Comparison of ENCODE assay signal across 27 cellular contexts in the genomic region with DNA sequence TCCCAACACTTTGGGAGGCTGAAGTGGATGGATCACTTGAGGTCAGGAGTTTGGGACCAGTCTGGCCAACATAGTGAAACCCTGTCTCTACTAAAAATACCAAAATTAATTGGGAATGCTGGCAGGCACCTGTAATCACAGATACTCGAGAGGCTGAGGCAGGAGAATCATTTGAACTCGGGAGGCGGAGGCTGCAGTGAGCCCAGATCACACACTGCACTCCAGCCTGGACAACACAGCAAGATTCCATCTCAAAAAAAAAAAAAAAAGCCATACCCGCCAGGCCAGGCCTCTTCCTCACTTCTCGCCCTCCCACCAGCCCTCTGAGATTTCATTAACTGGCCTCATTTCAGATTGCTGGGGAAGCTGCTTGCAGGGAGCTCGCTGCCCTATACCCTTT. TPM values are rescaled to one million over a fixed set of nuclear protein-coding genes. Genes with fewer than 3 reads are reported as not detected.
DNase-seq lines count a peak whose midpoint lies in the region; ATAC-seq, FAIRE-seq and TF ChIP-seq lines count a peak whose summit lies in the region.
"Had no signal": no experiment of that assay in that cellular context is flagged by ENCODE, and none has a peak within 500 bp of the region (broad histone marks: within the 10 kb centered on the region; RNA-seq: fewer than 3 reads in every experiment).

No MANE protein-coding gene starts in this region.

- H3K27ac ChIP-seq in HepG2 (ENCODE audit: extremely low read length, insufficient read depth, low read length) (no peak overlapping the region), right lobe of liver (no peak overlapping the region), OCI-LY7 (ENCODE audit: low read depth, low read length, poor library complexity, severe bottlenecking) (peak overlapping the region; percentile 61)
- H3K27ac ChIP-seq: A549, KMS-11 had no signal

- H3K4me1 ChIP-seq in HepG2 (ENCODE audit: insufficient read depth, low read length) = peaks cover 7% of the 10 kb centered on the region
- no peaks in the 10 kb centered on the region for H3K4me1 ChIP-seq in right lobe of liver
- H3K4me1 ChIP-seq in OCI-LY7 (ENCODE audit: insufficient read depth, low read length, poor library complexity, severe bottlenecking) = peaks cover 71% of the 10 kb centered on the region
- no peaks in the 10 kb centered on the region for H3K4me1 ChIP-seq in mucosa of descending colon (ENCODE audit: low read depth)
- H3K4me1 ChIP-seq: A549, HAP-1 had no signal

- CTCF ChIA-PET in HepG2 (lab: Yijun Ruan, JAX; ENCODE audit: low intra/inter-chr PET ratio, low total read pairs) (no interaction called here), OCI-LY7 (lab: Charles Lee; ENCODE audit: unreplicated experiment) (no interaction called here)

- peaks cover 21 to 39% of the 10 kb centered on the region in 2 donors for H3K36me3 Mint-ChIP-seq in stimulated activated naive B cell treated with anti-CD40 and anti-IgM and Interleukin-4, amounts not matched to agents 10 μg/mL and 1 μg/mL and 100 μg/mL, for 72 hours

- H3K4me2 ChIP-seq in HepG2 (ENCODE audit: low read depth, low read length) (no peak overlapping the region), OCI-LY7 (ENCODE audit: low read length) (no peak overlapping the region)
- H3K4me2 ChIP-seq: A549, GM23338, KMS-11 had no signal

- no peak overlapping the region for H3K9ac ChIP-seq in HepG2 (ENCODE audit: insufficient read depth, low read depth, low read length)
- H3K9ac ChIP-seq: KMS-11 had no signal

- H3K4me3 ChIP-seq in HepG2 (replicated peaks in 1 of 3; ENCODE audit: insufficient read depth in 1 of 3, low read depth in 2 of 3, low read length in 3 of 3) (no peak overlapping the region), right lobe of liver (no peak overlapping the region), OCI-LY7 (ENCODE audit: low read depth, low read length, poor library complexity, severe bottlenecking) (no peak overlapping the region), mucosa of descending colon (no peak overlapping the region)
- H3K4me3 ChIP-seq: A549, GM23338, HAP-1 had no signal

- no peaks in the 10 kb centered on the region for H3K9me3 Mint-ChIP-seq in stimulated activated naive B cell treated with anti-CD40 and anti-IgM and Interleukin-4, amounts not matched to agents 10 μg/mL and 1 μg/mL and 100 μg/mL, for 72 hours
- H3K9me3 Mint-ChIP-seq: CD8-positive, alpha-beta T cell; GM23338 had no signal

- BruUV-seq in HepG2 (replicated peaks; lab: Mats Ljungman, UMichigan) = TSS peak; percentile 61
- no TSS peak for BruUV-seq in OCI-LY7 (replicated peaks; lab: Mats Ljungman, UMichigan)

- H3K27me3 ChIP-seq in HepG2 (ENCODE audit: control insufficient read depth in 1 of 2, insufficient read depth in 2 of 2, low read length in 2 of 2) (no peaks in the 10 kb centered on the region), right lobe of liver (no peaks in the 10 kb centered on the region)

- TF ChIP-seq CTCF in HepG2 (CRISPR knock-in tag; IDR thresholded peaks at IDR 0.05) (no peak), right lobe of liver (IDR thresholded peaks at IDR 0.05) (no peak), OCI-LY7 (conservative IDR thresholded peaks at IDR 0.05; ENCODE audit: low read length) (no peak), mucosa of descending colon (IDR thresholded peaks at IDR 0.05) (no peak)

- H3K4me3 Mint-ChIP-seq in stimulated activated naive B cell treated with anti-CD40 and anti-IgM and Interleukin-4, amounts not matched to agents 10 μg/mL and 1 μg/mL and 100 μg/mL, for 72 hours = no peak overlapping the region
- H3K4me3 Mint-ChIP-seq: CD8-positive, alpha-beta T cell; GM23338 had no signal

- no peak for FAIRE-seq in HepG2 (lab: Jason Lieb, UNC)
- FAIRE-seq: A549, GM12891 had no signal

- ATAC-seq in HepG2 (no peak), right lobe of liver (no peak), mucosa of descending colon (no peak)
- no peak for ATAC-seq in stimulated activated naive B cell treated with anti-CD40 and anti-IgM and Interleukin-4, amounts not matched to agents 10 μg/mL and 1 μg/mL and 100 μg/mL, for 72 hours (replicated peaks)
- ATAC-seq: CD8-positive, alpha-beta T cell; GM23338; Panc1 had no signal

- H3K79me2 ChIP-seq in HepG2 (ENCODE audit: insufficient read depth, low read length) (no peaks in the 10 kb centered on the region), OCI-LY7 (ENCODE audit: insufficient read depth, low read depth, low read length) (no peaks in the 10 kb centered on the region)

- intact Hi-C loops in HepG2 (cut with micrococcal nuclease; ENCODE audit: unreplicated experiment) (no loop called here), right lobe of liver (cut with DNase I) (no loop called here), OCI-LY7 (cut with micrococcal nuclease; ENCODE audit: unreplicated experiment) (no loop called here), mucosa of descending colon (cut with DNase I, micrococcal nuclease) (no loop called here)

- no peak for TF ChIP-seq RAD21 in HepG2 (CRISPR knock-in tag; IDR thresholded peaks at IDR 0.05)

- POLR2A ChIA-PET in HepG2 (lab: Yijun Ruan, JAX) = no interaction called here
- POLR2A ChIA-PET in OCI-LY7 (lab: Charles Lee) = no interaction called here

- TF ChIP-seq POLR2A in HepG2 (IDR thresholded peaks at IDR 0.05; ENCODE audit: insufficient read depth in 1 of 2, low read depth in 2 of 2, low read length in 2 of 2) (no peak), right lobe of liver (IDR thresholded peaks at IDR 0.05) (no peak)

- H3K27me3 Mint-ChIP-seq in stimulated activated naive B cell treated with anti-CD40 and anti-IgM and Interleukin-4, amounts not matched to agents 10 μg/mL and 1 μg/mL and 100 μg/mL, for 72 hours = no peaks in the 10 kb centered on the region

- H4K20me1 ChIP-seq in HepG2 (ENCODE audit: insufficient read depth, low read length) = no peaks in the 10 kb centered on the region
- H4K20me1 ChIP-seq in OCI-LY7 (ENCODE audit: insufficient read depth, low read length) = no peaks in the 10 kb centered on the region

- H3K27ac Mint-ChIP-seq in stimulated activated naive B cell treated with anti-CD40 and anti-IgM and Interleukin-4, amounts not matched to agents 10 μg/mL and 1 μg/mL and 100 μg/mL, for 72 hours = peak overlapping the region; percentile 3
- H3K27ac Mint-ChIP-seq: CD8-positive, alpha-beta T cell; GM23338 had no signal

- in situ Hi-C loops in HepG2 (cut with HindIII; ENCODE audit: extremely low pct_ligation_motif_present, low pct_unique_long_range_greater_than_20kb) = no loop called here

- H3K36me3 ChIP-seq in HepG2 (replicated peaks in 1 of 2; ENCODE audit: control insufficient read depth in 1 of 2, insufficient read depth in 2 of 2, low read length in 2 of 2) = peaks cover 10 to 19% of the 10 kb centered on the region in 2 experiments; a peak in 3 of 5 replicates
- H3K36me3 ChIP-seq in right lobe of liver = peaks cover 0 to 25% (median 12%) of the 10 kb centered on the region in 4 donors
- H3K36me3 ChIP-seq in OCI-LY7 (ENCODE audit: insufficient read depth, low read length) = peaks cover 54% of the 10 kb centered on the region
- H3K36me3 ChIP-seq in mucosa of descending colon (ENCODE audit: low read depth) = no peaks in the 10 kb centered on the region

- no peak for DNase-seq in HepG2 (ENCODE audit: low spot score)
- no peak for DNase-seq in right lobe of liver
- DNase-seq in OCI-LY7 (ENCODE audit: low spot score) = no peak
- no peak for DNase-seq in stimulated activated naive B cell treated with anti-CD40 and anti-IgM and Interleukin-4, amounts not matched to agents 10 μg/mL and 1 μg/mL and 100 μg/mL, for 72 hours
- no peak for DNase-seq in mucosa of descending colon
- DNase-seq: AML-193; C1 segment of cervical spinal cord; CD8-positive, alpha-beta T cell; DMS 273 treated with DMSO at 0.1 percent for 48 hours; DMS79 treated with DMSO at 0.1 percent for 48 hours; GF-D8; IMR-90; MM.1S; NCI-H1048; NCI-H1417 treated with DMSO at 0.1 percent for 48 hours; NCI-H1694 treated with DMSO at 0.1 percent for 48 hours; NCI-H2081; NCI-H2227 treated with DMSO at 0.1 percent for 48 hours; NCI-H526 treated with DMSO at 0.1 percent for 48 hours; SHP77 treated with DMSO at 0.1 percent for 48 hours had no signal

- no peak for TF ChIP-seq EP300 in HepG2 (IDR thresholded peaks at IDR 0.05; ENCODE audit: low read depth in 2 of 2, low read length in 2 of 2)
- no peak for TF ChIP-seq EP300 in HepG2 (CRISPR knock-in tag; IDR thresholded peaks at IDR 0.05; ENCODE audit: borderline replicate concordance)

- H3K4me1 Mint-ChIP-seq in stimulated activated naive B cell treated with anti-CD40 and anti-IgM and Interleukin-4, amounts not matched to agents 10 μg/mL and 1 μg/mL and 100 μg/mL, for 72 hours = peaks cover 5 to 11% of the 10 kb centered on the region in 2 donors
- H3K4me1 Mint-ChIP-seq: GM23338 had no signal

- 90% methylated on average over 6 of the region's 6 CpGs for WGBS in HepG2 (ENCODE audit: low lambda C conversion rate)
- WGBS in right lobe of liver (ENCODE audit: insufficient coverage, low coverage, low lambda C conversion rate, missing lambda C conversion rate) = 65% methylated on average over 2 of the region's 6 CpGs

- H2AFZ ChIP-seq in HepG2 (ENCODE audit: low read length) = no peak overlapping the region
- H2AFZ ChIP-seq in OCI-LY7 (ENCODE audit: low read length) = no peak overlapping the region
- H2AFZ ChIP-seq: GM23338 had no signal

- no peaks in the 10 kb centered on the region for H3K9me3 ChIP-seq in HepG2 (ENCODE audit: low read length)
- no peaks in the 10 kb centered on the region for H3K9me3 ChIP-seq in right lobe of liver
- H3K9me3 ChIP-seq in OCI-LY7 (ENCODE audit: low read length) = no peaks in the 10 kb centered on the region
- no peaks in the 10 kb centered on the region for H3K9me3 ChIP-seq in mucosa of descending colon
- H3K9me3 ChIP-seq: A549, HAP-1 had no signal

- no peaks in the 10 kb centered on the region for H3K9me2 ChIP-seq in OCI-LY7 (ENCODE audit: insufficient read depth, low read length)

RNA-seq across cellular contexts. Expression of gene RELB, which starts 7.7 kb away (rescaled TPM):
- 2.8 and 3.5 TPM in 2 replicates for total RNA-seq in HepG2 (2016; rRNA removed; fragmentation: Illumina TruSeq; extraction: Trizol)
- total RNA-seq in HepG2 (2016; cell fraction: cytosol; rRNA removed; fragmentation: Illumina TruSeq; extraction: Trizol; ENCODE audit: low read depth) = 3.4 and 3.5 TPM in 2 replicates
- 2.1 and 3.6 TPM in 2 replicates for total RNA-seq in HepG2 (2016; cell fraction: insoluble cytoplasmic fraction; rRNA removed; fragmentation: Illumina TruSeq; extraction: Trizol)
- total RNA-seq in HepG2 (2016; cell fraction: membrane; rRNA removed; fragmentation: Illumina TruSeq; extraction: Trizol) = 3.6 and 5.1 TPM in 2 replicates
- total RNA-seq in HepG2 (2016; cell fraction: nucleus; rRNA removed; fragmentation: Illumina TruSeq; extraction: Trizol) = 2.2 and 2.8 TPM in 2 replicates
- 1.9 and 4.2 TPM in 2 replicates for polyA plus RNA-seq in HepG2 (2011; rRNA removed)
- polyA plus RNA-seq in HepG2 (2011; cell fraction: cytosol; rRNA removed) = 3.2 and 3.4 TPM in 2 replicates
- polyA plus RNA-seq in HepG2 (2011; cell fraction: nucleus; rRNA removed) = 4.8 and 4.9 TPM in 2 replicates
- 2.1 and 2.5 TPM in 2 replicates for polyA plus RNA-seq in HepG2 (2012)
- 3.3 and 3.8 TPM in 2 replicates for polyA plus RNA-seq in HepG2 (2016; cell fraction: cytosol; fragmentation: Illumina TruSeq; extraction: Trizol; ENCODE audit: low read depth)
- polyA plus RNA-seq in HepG2 (2016; cell fraction: insoluble cytoplasmic fraction; fragmentation: Illumina TruSeq; extraction: Trizol; ENCODE audit: low read depth) = 4.2 TPM in 2 replicates
- polyA plus RNA-seq in HepG2 (2016; cell fraction: membrane; fragmentation: Illumina TruSeq; extraction: Trizol; ENCODE audit: low read depth) = 3.7 and 4.3 TPM in 2 replicates
- 4.4 and 6.2 TPM in 2 replicates for polyA plus RNA-seq in HepG2 (2016; cell fraction: nucleus; fragmentation: Illumina TruSeq; extraction: Trizol; ENCODE audit: insufficient read depth, low read depth)
- 2.7 and 6.0 TPM in 2 replicates for polyA minus RNA-seq in HepG2 (2011; rRNA and poly(A)+ RNA removed; ENCODE audit: low replicate concordance)
- polyA minus RNA-seq in HepG2 (2011; cell fraction: cytosol; rRNA and poly(A)+ RNA removed) = 3.1 and 5.8 TPM in 2 replicates
- polyA minus RNA-seq in HepG2 (2011; cell fraction: nucleus; rRNA and poly(A)+ RNA removed) = 2.1 and 2.2 TPM in 2 replicates
- total RNA-seq in right lobe of liver = 10 to 100 TPM in 1 of 6 experiments, 1 to 10 TPM in 5; 1.2 to 21.4 (median 7.2) TPM
- 36.4 and 36.9 TPM in 2 replicates for total RNA-seq in OCI-LY7 (2014; rRNA removed; shearing (Covaris generic))
- total RNA-seq in OCI-LY7 (2022) = 51.1 and 61.7 TPM in 2 replicates
- 10 to 100 TPM; 20.9 to 30.3 (median 21.1) TPM for total RNA-seq in mucosa of descending colon

RNA-seq across cellular contexts. Expression of gene CLPTM1, which starts 38.3 kb away (rescaled TPM):
- total RNA-seq in HepG2 (2016; rRNA removed; fragmentation: Illumina TruSeq; extraction: Trizol) (15.3 and 34.9 TPM in 2 replicates), right lobe of liver (10 to 100 TPM; 78.7 to 90.6 (median 83.9) TPM), OCI-LY7 (2022) (70.3 and 86.3 TPM in 2 replicates), mucosa of descending colon (100 to 1,000 TPM in 2 of 3 donors, 10 to 100 TPM in 1; 98.3 to 125 (median 114) TPM)
- total RNA-seq in HepG2 (2016; cell fraction: cytosol; rRNA removed; fragmentation: Illumina TruSeq; extraction: Trizol; ENCODE audit: low read depth) = 27.3 and 28.2 TPM in 2 replicates
- total RNA-seq in HepG2 (2016; cell fraction: insoluble cytoplasmic fraction; rRNA removed; fragmentation: Illumina TruSeq; extraction: Trizol) = 11.3 and 34.3 TPM in 2 replicates
- 34.7 and 36.6 TPM in 2 replicates for total RNA-seq in HepG2 (2016; cell fraction: membrane; rRNA removed; fragmentation: Illumina TruSeq; extraction: Trizol)
- 39.5 and 48.5 TPM in 2 replicates for total RNA-seq in HepG2 (2016; cell fraction: nucleus; rRNA removed; fragmentation: Illumina TruSeq; extraction: Trizol)
- polyA plus RNA-seq in HepG2 (2011; rRNA removed) = 42.8 and 56.1 TPM in 2 replicates
- polyA plus RNA-seq in HepG2 (2011; cell fraction: cytosol; rRNA removed) = 38.9 and 40.3 TPM in 2 replicates
- polyA plus RNA-seq in HepG2 (2011; cell fraction: nucleus; rRNA removed) = 117 and 132 TPM in 2 replicates
- 32.5 and 40.5 TPM in 2 replicates for polyA plus RNA-seq in HepG2 (2012)
- 33.5 and 37.0 TPM in 2 replicates for polyA plus RNA-seq in HepG2 (2016; cell fraction: cytosol; fragmentation: Illumina TruSeq; extraction: Trizol; ENCODE audit: low read depth)
- 22.9 and 28.7 TPM in 2 replicates for polyA plus RNA-seq in HepG2 (2016; cell fraction: insoluble cytoplasmic fraction; fragmentation: Illumina TruSeq; extraction: Trizol; ENCODE audit: low read depth)
- polyA plus RNA-seq in HepG2 (2016; cell fraction: membrane; fragmentation: Illumina TruSeq; extraction: Trizol; ENCODE audit: low read depth) = 44.9 and 55.2 TPM in 2 replicates
- 136 and 144 TPM in 2 replicates for polyA plus RNA-seq in HepG2 (2016; cell fraction: nucleus; fragmentation: Illumina TruSeq; extraction: Trizol; ENCODE audit: insufficient read depth, low read depth)
- 77.0 and 78.9 TPM in 2 replicates for polyA minus RNA-seq in HepG2 (2011; rRNA and poly(A)+ RNA removed; ENCODE audit: low replicate concordance)
- polyA minus RNA-seq in HepG2 (2011; cell fraction: cytosol; rRNA and poly(A)+ RNA removed) = 27.3 and 31.6 TPM in 2 replicates
- 27.8 and 32.1 TPM in 2 replicates for polyA minus RNA-seq in HepG2 (2011; cell fraction: nucleus; rRNA and poly(A)+ RNA removed)
- 32.2 and 34.0 TPM in 2 replicates for total RNA-seq in OCI-LY7 (2014; rRNA removed; shearing (Covaris generic))

RNA-seq across cellular contexts. Expression of gene CLASRP, which starts 45.3 kb away (rescaled TPM):
- total RNA-seq in HepG2 (2016; rRNA removed; fragmentation: Illumina TruSeq; extraction: Trizol) (7.4 and 32.0 TPM in 2 replicates), right lobe of liver (10 to 100 TPM; 30.5 to 66.8 (median 44.8) TPM), OCI-LY7 (2022) (166 and 181 TPM in 2 replicates), mucosa of descending colon (100 to 1,000 TPM in 1 of 3 donors, 10 to 100 TPM in 2; 79.4 to 113 (median 93.2) TPM)
- 7.3 and 8.3 TPM in 2 replicates for total RNA-seq in HepG2 (2016; cell fraction: cytosol; rRNA removed; fragmentation: Illumina TruSeq; extraction: Trizol; ENCODE audit: low read depth)
- 6.5 and 35.8 TPM in 2 replicates for total RNA-seq in HepG2 (2016; cell fraction: insoluble cytoplasmic fraction; rRNA removed; fragmentation: Illumina TruSeq; extraction: Trizol)
- total RNA-seq in HepG2 (2016; cell fraction: membrane; rRNA removed; fragmentation: Illumina TruSeq; extraction: Trizol) = 6.0 and 7.3 TPM in 2 replicates
- total RNA-seq in HepG2 (2016; cell fraction: nucleus; rRNA removed; fragmentation: Illumina TruSeq; extraction: Trizol) = 36.9 and 51.6 TPM in 2 replicates
- polyA plus RNA-seq in HepG2 (2011; rRNA removed) = 51.1 and 51.4 TPM in 2 replicates
- 13.6 and 14.3 TPM in 2 replicates for polyA plus RNA-seq in HepG2 (2011; cell fraction: cytosol; rRNA removed)
- 292 and 390 TPM in 2 replicates for polyA plus RNA-seq in HepG2 (2011; cell fraction: nucleus; rRNA removed)
- 58.9 and 85.4 TPM in 2 replicates for polyA plus RNA-seq in HepG2 (2012)
- polyA plus RNA-seq in HepG2 (2016; cell fraction: cytosol; fragmentation: Illumina TruSeq; extraction: Trizol; ENCODE audit: low read depth) = 7.0 and 7.7 TPM in 2 replicates
- 18.3 and 19.4 TPM in 2 replicates for polyA plus RNA-seq in HepG2 (2016; cell fraction: insoluble cytoplasmic fraction; fragmentation: Illumina TruSeq; extraction: Trizol; ENCODE audit: low read depth)
- polyA plus RNA-seq in HepG2 (2016; cell fraction: membrane; fragmentation: Illumina TruSeq; extraction: Trizol; ENCODE audit: low read depth) = 9.9 and 14.8 TPM in 2 replicates
- polyA plus RNA-seq in HepG2 (2016; cell fraction: nucleus; fragmentation: Illumina TruSeq; extraction: Trizol; ENCODE audit: insufficient read depth, low read depth) = 320 and 335 TPM in 2 replicates
- polyA minus RNA-seq in HepG2 (2011; rRNA and poly(A)+ RNA removed; ENCODE audit: low replicate concordance) = 16.6 and 30.8 TPM in 2 replicates
- polyA minus RNA-seq in HepG2 (2011; cell fraction: cytosol; rRNA and poly(A)+ RNA removed) = 4.3 and 4.6 TPM in 2 replicates
- polyA minus RNA-seq in HepG2 (2011; cell fraction: nucleus; rRNA and poly(A)+ RNA removed) = 49.0 and 61.0 TPM in 2 replicates
- total RNA-seq in OCI-LY7 (2014; rRNA removed; shearing (Covaris generic)) = 142 and 152 TPM in 2 replicates

RNA-seq across cellular contexts. Expression of gene APOC2, which starts 47.7 kb away (rescaled TPM):
- total RNA-seq in HepG2 (2016; rRNA removed; fragmentation: Illumina TruSeq; extraction: Trizol) = 276 and 407 TPM in 2 replicates
- 212 and 282 TPM in 2 replicates for total RNA-seq in HepG2 (2016; cell fraction: cytosol; rRNA removed; fragmentation: Illumina TruSeq; extraction: Trizol; ENCODE audit: low read depth)
- 251 and 383 TPM in 2 replicates for total RNA-seq in HepG2 (2016; cell fraction: insoluble cytoplasmic fraction; rRNA removed; fragmentation: Illumina TruSeq; extraction: Trizol)
- 259 and 332 TPM in 2 replicates for total RNA-seq in HepG2 (2016; cell fraction: membrane; rRNA removed; fragmentation: Illumina TruSeq; extraction: Trizol)
- total RNA-seq in HepG2 (2016; cell fraction: nucleus; rRNA removed; fragmentation: Illumina TruSeq; extraction: Trizol) = 222 and 283 TPM in 2 replicates
- 1,401 and 1,802 TPM in 2 replicates for polyA plus RNA-seq in HepG2 (2011; rRNA removed)
- polyA plus RNA-seq in HepG2 (2011; cell fraction: cytosol; rRNA removed) = 1,265 and 1,297 TPM in 2 replicates
- polyA plus RNA-seq in HepG2 (2011; cell fraction: nucleus; rRNA removed) = 293 and 474 TPM in 2 replicates
- 632 and 749 TPM in 2 replicates for polyA plus RNA-seq in HepG2 (2012)
- polyA plus RNA-seq in HepG2 (2016; cell fraction: cytosol; fragmentation: Illumina TruSeq; extraction: Trizol; ENCODE audit: low read depth) = 426 and 489 TPM in 2 replicates
- 402 and 416 TPM in 2 replicates for polyA plus RNA-seq in HepG2 (2016; cell fraction: insoluble cytoplasmic fraction; fragmentation: Illumina TruSeq; extraction: Trizol; ENCODE audit: low read depth)
- polyA plus RNA-seq in HepG2 (2016; cell fraction: membrane; fragmentation: Illumina TruSeq; extraction: Trizol; ENCODE audit: low read depth) = 440 and 475 TPM in 2 replicates
- polyA plus RNA-seq in HepG2 (2016; cell fraction: nucleus; fragmentation: Illumina TruSeq; extraction: Trizol; ENCODE audit: insufficient read depth, low read depth) = 666 and 708 TPM in 2 replicates
- polyA minus RNA-seq in HepG2 (2011; rRNA and poly(A)+ RNA removed; ENCODE audit: low replicate concordance) = 342 TPM in 1 of 2 replicates, not detected in the other
- 188 and 260 TPM in 2 replicates for polyA minus RNA-seq in HepG2 (2011; cell fraction: cytosol; rRNA and poly(A)+ RNA removed)
- polyA minus RNA-seq in HepG2 (2011; cell fraction: nucleus; rRNA and poly(A)+ RNA removed) = 75.2 and 130 TPM in 2 replicates
- total RNA-seq in right lobe of liver = 1,000 to 10,000 TPM; 1,740 to 7,868 (median 2,043) TPM
- total RNA-seq in OCI-LY7 (2014; rRNA removed; shearing (Covaris generic)) = 0.35 TPM in 1 of 2 replicates, not detected in the other
- not detected in 2 replicates for total RNA-seq in OCI-LY7 (2022)
- 1 to 10 TPM in 1 of 3 donors, under 1 TPM in 2; 0.80 to 1.6 (median 0.98) TPM for total RNA-seq in mucosa of descending colon
- total RNA-seq: CD8-positive, alpha-beta T cell; GM23338; IMR-90; NCI-H460 had no signal
- polyA plus RNA-seq: GM23338, IMR-90 had no signal

RNA-seq across cellular contexts. Expression of gene APOC4, which starts 51.5 kb away (rescaled TPM):
- total RNA-seq in HepG2 (2016; rRNA removed; fragmentation: Illumina TruSeq; extraction: Trizol) = 0.46 TPM in 1 of 2 replicates, not detected in the other
- total RNA-seq in HepG2 (2016; cell fraction: cytosol; rRNA removed; fragmentation: Illumina TruSeq; extraction: Trizol; ENCODE audit: low read depth) = 0.79 TPM in 1 of 2 replicates, not detected in the other
- total RNA-seq in HepG2 (2016; cell fraction: insoluble cytoplasmic fraction; rRNA removed; fragmentation: Illumina TruSeq; extraction: Trizol) = 1.1 TPM in 1 of 2 replicates, not detected in the other
- 0.49 and 0.72 TPM in 2 replicates for total RNA-seq in HepG2 (2016; cell fraction: membrane; rRNA removed; fragmentation: Illumina TruSeq; extraction: Trizol)
- not detected in 2 replicates for total RNA-seq in HepG2 (2016; cell fraction: nucleus; rRNA removed; fragmentation: Illumina TruSeq; extraction: Trizol)
- polyA plus RNA-seq in HepG2 (2011; rRNA removed) = not detected in 2 replicates
- polyA plus RNA-seq in HepG2 (2011; cell fraction: cytosol; rRNA removed) = not detected in 2 replicates
- polyA plus RNA-seq in HepG2 (2011; cell fraction: nucleus; rRNA removed) = not detected in 2 replicates
- not detected in 2 replicates for polyA plus RNA-seq in HepG2 (2012)
- 0.45 and 0.79 TPM in 2 replicates for polyA plus RNA-seq in HepG2 (2016; cell fraction: cytosol; fragmentation: Illumina TruSeq; extraction: Trizol; ENCODE audit: low read depth)
- not detected in 2 replicates for polyA plus RNA-seq in HepG2 (2016; cell fraction: insoluble cytoplasmic fraction; fragmentation: Illumina TruSeq; extraction: Trizol; ENCODE audit: low read depth)
- polyA plus RNA-seq in HepG2 (2016; cell fraction: membrane; fragmentation: Illumina TruSeq; extraction: Trizol; ENCODE audit: low read depth) = 0.41 TPM in 1 of 2 replicates, not detected in the other
- not detected in 2 replicates for polyA plus RNA-seq in HepG2 (2016; cell fraction: nucleus; fragmentation: Illumina TruSeq; extraction: Trizol; ENCODE audit: insufficient read depth, low read depth)
- not detected in 2 replicates for polyA minus RNA-seq in HepG2 (2011; rRNA and poly(A)+ RNA removed; ENCODE audit: low replicate concordance)
- polyA minus RNA-seq in HepG2 (2011; cell fraction: cytosol; rRNA and poly(A)+ RNA removed) = not detected in 2 replicates
- not detected in 2 replicates for polyA minus RNA-seq in HepG2 (2011; cell fraction: nucleus; rRNA and poly(A)+ RNA removed)
- 100 to 1,000 TPM in 5 of 6 experiments, 10 to 100 TPM in 1; 55.6 to 462 (median 203) TPM for total RNA-seq in right lobe of liver
- total RNA-seq in OCI-LY7 (2014; rRNA removed; shearing (Covaris generic)) = not detected in 2 replicates
- not detected in 2 replicates for total RNA-seq in OCI-LY7 (2022)
- not detected for total RNA-seq in mucosa of descending colon
- total RNA-seq: CD8-positive, alpha-beta T cell; GM23338; IMR-90; NCI-H460 had no signal
- polyA plus RNA-seq: A549, GM23338, IMR-90 had no signal
